In the genomic region with DNA sequence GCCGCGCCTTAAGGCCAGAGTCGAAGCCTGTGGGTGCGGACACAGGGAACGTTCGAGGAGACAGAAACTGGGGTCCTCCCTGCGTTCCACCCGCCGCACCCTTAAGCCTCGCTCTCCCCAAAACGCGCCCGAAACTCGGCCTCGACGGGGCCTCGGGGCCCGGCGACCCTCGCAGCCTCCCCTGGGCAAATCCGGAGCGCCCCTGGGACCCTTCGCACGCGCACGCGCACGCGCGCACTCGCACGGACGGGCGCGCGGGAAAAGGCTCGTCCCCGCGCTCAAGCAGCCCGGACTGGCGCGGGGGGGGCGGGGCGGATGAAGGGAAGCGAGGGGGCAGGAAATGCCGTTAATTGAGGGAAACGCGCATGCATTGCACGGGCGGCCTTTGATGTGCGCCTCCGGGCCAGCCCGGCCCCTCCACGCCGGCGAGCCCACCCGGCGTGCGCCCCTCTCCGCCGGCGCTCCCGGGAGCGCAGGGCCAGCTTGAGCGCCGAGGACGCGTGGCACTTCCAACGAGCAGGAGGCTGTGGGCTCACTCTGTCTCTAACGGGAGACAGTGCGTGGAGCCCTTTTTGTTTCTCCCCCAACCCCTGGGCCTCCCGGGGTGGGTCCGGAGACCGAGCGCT, we compare ENCODE assay signal across 17 cellular contexts. TPM values are rescaled to one million over a fixed set of nuclear protein-coding genes. Genes with fewer than 3 reads are reported as not detected.
DNase-seq lines count a peak whose midpoint lies in the region; FAIRE-seq and TF ChIP-seq lines count a peak whose summit lies in the region.
"Had no signal": no experiment of that assay in that cellular context is flagged by ENCODE, and none has a peak within 500 bp of the region (broad histone marks: within the 10 kb centered on the region; RNA-seq: fewer than 3 reads in every experiment).

No MANE protein-coding gene starts in this region.

- H3K9ac ChIP-seq in kidney (ENCODE audit: low read length in 2 of 2): no peak overlapping the region

- POLR2A ChIA-PET in RWPE1 (lab: Yijun Ruan, JAX; ENCODE audit: low non-redundant PET): no interaction called here

- H3K9me3 ChIP-seq in cardiac muscle cell (ENCODE audit: low read depth): no peaks in the 10 kb centered on the region
- H3K9me3 ChIP-seq in ascending aorta: no peaks in the 10 kb centered on the region
- no peaks in the 10 kb centered on the region for H3K9me3 ChIP-seq in kidney (ENCODE audit: control insufficient read depth in 1 of 2, low read length in 2 of 2)
- H3K9me3 ChIP-seq in testis: no peaks in the 10 kb centered on the region
- H3K9me3 ChIP-seq: esophagus muscularis mucosa had no signal

- peaks cover 5% of the 10 kb centered on the region for H3K4me1 ChIP-seq in cardiac muscle cell (ENCODE audit: low read depth)
- no peaks in the 10 kb centered on the region for H3K4me1 ChIP-seq in ascending aorta
- H3K4me1 ChIP-seq in kidney (ENCODE audit: control insufficient read depth in 1 of 2, insufficient read depth in 1 of 2, low read depth in 1 of 2, low read length in 2 of 2): peaks cover 0 to 2% of the 10 kb centered on the region in 2 donors
- H3K4me1 ChIP-seq in testis: no peaks in the 10 kb centered on the region

- H3K27me3 ChIP-seq in cardiac muscle cell: peaks cover 100% of the 10 kb centered on the region
- peaks cover 4% of the 10 kb centered on the region for H3K27me3 ChIP-seq in ascending aorta
- no peaks in the 10 kb centered on the region for H3K27me3 ChIP-seq in testis

- H3K36me3 ChIP-seq in cardiac muscle cell: no peaks in the 10 kb centered on the region
- no peaks in the 10 kb centered on the region for H3K36me3 ChIP-seq in ascending aorta
- H3K36me3 ChIP-seq in kidney (ENCODE audit: control insufficient read depth in 1 of 2, insufficient read depth in 2 of 2, low read length in 2 of 2): no peaks in the 10 kb centered on the region
- no peaks in the 10 kb centered on the region for H3K36me3 ChIP-seq in testis (ENCODE audit: low read depth, missing control alignments)
- H3K36me3 ChIP-seq: esophagus muscularis mucosa had no signal

- no peak overlapping the region for H3K27ac ChIP-seq in cardiac muscle cell
- no peak overlapping the region for H3K27ac ChIP-seq in ascending aorta
- no peak overlapping the region for H3K27ac ChIP-seq in kidney (ENCODE audit: low read depth in 2 of 2, low read length in 2 of 2)
- no peak overlapping the region for H3K27ac ChIP-seq in testis
- no peak overlapping the region for H3K27ac ChIP-seq in RWPE1
- H3K27ac ChIP-seq: esophagus muscularis mucosa, skin epidermis had no signal

- no peak for TF ChIP-seq POLR2A in testis (IDR thresholded peaks at IDR 0.05)

- CTCF ChIA-PET in RWPE1 (lab: Yijun Ruan, JAX): no interaction called here

- peak overlapping the region; percentile 14 for H3K4me3 ChIP-seq in cardiac muscle cell
- H3K4me3 ChIP-seq in ascending aorta: peak overlapping the region; percentile 13 to 30
- no peak overlapping the region for H3K4me3 ChIP-seq in kidney (ENCODE audit: low read length in 2 of 2)
- H3K4me3 ChIP-seq in testis: peak overlapping the region; percentile 31 to 52

- no peak for TF ChIP-seq CTCF in cardiac muscle cell (IDR thresholded peaks at IDR 0.05; ENCODE audit: low read depth, low read length)
- TF ChIP-seq CTCF in ascending aorta (IDR thresholded peaks at IDR 0.05): no peak
- TF ChIP-seq CTCF in kidney (IDR thresholded peaks at IDR 0.05; ENCODE audit: borderline replicate concordance, extremely low read depth, insufficient read depth): no peak
- no peak for TF ChIP-seq CTCF in testis (IDR thresholded peaks at IDR 0.05)
- TF ChIP-seq CTCF in RWPE1 (conservative IDR thresholded peaks at IDR 0.05; ENCODE audit: low read depth): no peak

- WGBS in testis, 2 donors: 1 to 3% methylated on average over 32 to 72 of the region's 75 CpGs

- intact Hi-C loops in cardiac septum (cut with DNase I) (no loop called here), ascending aorta (cut with DNase I) (no loop called here), kidney (cut with DNase I) (no loop called here), testis (cut with DNase I; ENCODE audit: low total_unique reads) (no loop called here)

- no peak for FAIRE-seq in kidney (lab: Jason Lieb, UNC)

- DNase-seq in cardiac muscle cell (ENCODE audit: low read depth in 1 of 2, low spot score in 1 of 2) (no peak), cardiac septum (ENCODE audit: low spot score) (no peak), ascending aorta (ENCODE audit: low spot score in 2 of 2) (no peak), kidney (peak; percentile 32), testis (no peak), SHP77 treated with DMSO at 0.1 percent for 48 hours (lab: John Stamatoyannopoulos, UW) (no peak), RWPE1 (ENCODE audit: low spot score) (no peak)
- no peak for DNase-seq in stimulated activated naive CD4-positive, alpha-beta T cell (lab: John Stamatoyannopoulos, UW)
- DNase-seq: activated CD4-positive, alpha-beta T cell treated with anti-CD3 and anti-CD28 coated beads, Interleukin-2, amount 10 ng/mL, durations not matched to agents 24 days and 14 days; activated effector memory CD4-positive, alpha-beta T cell treated with anti-CD3 and anti-CD28 coated beads, Interleukin-2, amount 50 U/mL, for 16 hours; central memory CD4-positive, alpha-beta T cell; DMS153; naive B cell; NCI-H2171 treated with DMSO at 0.1 percent for 48 hours; T-cell had no signal

RNA-seq across cellular contexts. Expression of a gene that starts 5.4 kb away (rescaled TPM):
- total RNA-seq in cardiac muscle cell (1.6 and 3.0 TPM in 2 replicates), cardiac septum (0.30 TPM), ascending aorta (not detected), kidney (2.0 TPM), testis (10 to 100 TPM in 1 of 2 donors, 1 to 10 TPM in 1; 8.3 to 15.2 TPM)
- polyA plus RNA-seq in cardiac muscle cell (0.09 and 1.8 TPM in 2 replicates), kidney (ENCODE audit: insufficient read depth, low read depth, low replicate concordance) (5.5 TPM), testis (ENCODE audit: insufficient read depth, low read depth, low replicate concordance) (1.9 TPM)
- total RNA-seq: activated CD4-positive, alpha-beta T cell treated with anti-CD3 and anti-CD28 coated beads, Interleukin-2, amount 10 ng/mL, durations not matched to agents 24 days and 14 days; esophagus muscularis mucosa had no signal

Comparison
In these comparisons a context has a peak if more than half of its experiments do, and no peak if none do; other contexts are left out.
1. H3K4me3 ChIP-seq: peak in cardiac muscle cell (single experiment), ascending aorta (2 of 2) and testis (2 of 2); none in kidney (0 of 2).